1 cellular context compared by ENCODE assay signal in the genomic region with DNA sequence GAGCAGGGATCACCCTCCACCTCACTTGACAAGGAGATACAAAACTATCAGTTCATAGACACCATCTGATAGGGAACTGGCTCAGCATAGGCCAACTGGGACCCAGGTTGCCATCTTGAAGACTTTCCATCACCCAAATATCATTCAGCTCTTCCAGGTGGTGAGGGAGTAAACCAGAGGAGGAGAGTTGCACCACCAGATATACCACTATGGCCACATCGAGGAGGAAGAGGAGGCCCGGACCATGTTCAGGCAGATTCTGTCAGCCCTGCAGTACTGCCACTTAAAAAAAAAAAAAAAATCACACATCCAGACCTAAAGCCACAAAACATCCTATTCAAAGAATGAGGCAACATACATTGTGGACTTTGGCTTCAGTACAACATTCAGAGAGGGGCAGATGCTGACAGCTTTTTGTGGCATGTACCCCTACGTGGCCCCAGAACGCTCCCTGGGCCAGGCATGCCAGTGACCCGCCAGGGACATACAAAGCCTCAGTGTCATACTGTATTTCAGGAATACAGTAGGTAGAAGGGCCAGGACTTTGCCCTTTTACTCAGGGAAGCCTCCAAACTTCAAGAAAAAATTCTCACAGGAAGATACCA.
TF ChIP-seq lines count a peak whose summit lies in the region.

No MANE protein-coding gene starts in this region.

TF ChIP-seq in HepG2, 621 proteins besides CTCF, POLR2A, EP300 and RAD21 (continued from another document and continues in another):
- TF ChIP-seq SOX13 (IDR thresholded peaks at IDR 0.05) (0 out of 2 replicates have a peak, but pooled peaks have one; percentile 52), SOX13 (CRISPR knock-in tag; conservative IDR thresholded peaks at IDR 0.05 in 1 of 2, IDR thresholded peaks at IDR 0.05 in 1 of 2) (peak in 1 of 2 experiments; percentile 59; a peak in 1 of 4 replicates), FOXO1 (CRISPR knock-in tag; IDR thresholded peaks at IDR 0.05) (peak; percentile 53; the same call in 1 of the 2 replicates), ZNF264 (CRISPR knock-in tag; IDR thresholded peaks at IDR 0.05) (no peak), ZNF572 (CRISPR knock-in tag; IDR thresholded peaks at IDR 0.05) (no peak), TBX2 (CRISPR knock-in tag; IDR thresholded peaks at IDR 0.05; ENCODE audit: borderline replicate concordance) (0 out of 2 replicates have a peak, but pooled peaks have one; percentile 45), AHR (CRISPR knock-in tag; IDR thresholded peaks at IDR 0.05) (no peak), NR2F6 (IDR thresholded peaks at IDR 0.05) (no peak), NR2F6 (CRISPR knock-in tag; IDR thresholded peaks at IDR 0.05) (peak; percentile 59), IKZF4 (CRISPR knock-in tag; IDR thresholded peaks at IDR 0.05; ENCODE audit: borderline replicate concordance, low read depth, not compliant biosample characterization) (no peak), ZMYM4 (CRISPR knock-in tag; IDR thresholded peaks at IDR 0.05) (no peak), SATB2 (CRISPR knock-in tag; IDR thresholded peaks at IDR 0.05) (no peak), HMG20A (CRISPR knock-in tag; IDR thresholded peaks at IDR 0.05; ENCODE audit: borderline replicate concordance) (peak; percentile 56; the same call in 1 of the 2 replicates), MED1 (CRISPR knock-in tag; IDR thresholded peaks at IDR 0.05) (peak; percentile 78), SNRNP70 (IDR thresholded peaks at IDR 0.05; ENCODE audit: low read depth, low read length) (no peak), KLF9 (CRISPR knock-in tag; IDR thresholded peaks at IDR 0.05; ENCODE audit: low read depth) (no peak), ZNF432 (CRISPR knock-in tag; IDR thresholded peaks at IDR 0.05; ENCODE audit: borderline replicate concordance) (no peak), SYNCRIP (IDR thresholded peaks at IDR 0.05; ENCODE audit: insufficient read depth, low read depth, low read length) (no peak), ZNF230 (CRISPR knock-in tag; IDR thresholded peaks at IDR 0.05) (no peak), ZNF205 (CRISPR knock-in tag; IDR thresholded peaks at IDR 0.05) (0 out of 2 replicates have a peak, but pooled peaks have one; percentile 23), JUN (CRISPR knock-in tag; IDR thresholded peaks at IDR 0.05) (no peak), ZNF776 (CRISPR knock-in tag; IDR thresholded peaks at IDR 0.05) (no peak), ZNF788 (CRISPR knock-in tag; IDR thresholded peaks at IDR 0.05; ENCODE audit: borderline replicate concordance) (no peak), ZNF510 (CRISPR knock-in tag; IDR thresholded peaks at IDR 0.05; ENCODE audit: low read depth) (no peak), ZNF773 (CRISPR knock-in tag; IDR thresholded peaks at IDR 0.05; ENCODE audit: borderline replicate concordance) (no peak), XRCC5 (optimal IDR thresholded peaks at IDR 0.05; ENCODE audit: low read length) (no peak), LCORL (IDR thresholded peaks at IDR 0.05) (0 out of 2 replicates have a peak, but pooled peaks have one; percentile 35), LCORL (CRISPR knock-in tag; IDR thresholded peaks at IDR 0.05) (peak; percentile 90), NFYC (CRISPR knock-in tag; IDR thresholded peaks at IDR 0.05) (no peak), CHD4 (IDR thresholded peaks at IDR 0.05; ENCODE audit: borderline replicate concordance, low read length) (no peak), ELF4 (CRISPR knock-in tag; IDR thresholded peaks at IDR 0.05; ENCODE audit: borderline replicate concordance) (no peak), SMAD1 (CRISPR knock-in tag; IDR thresholded peaks at IDR 0.05; ENCODE audit: borderline replicate concordance, low read depth) (no peak), POLR2AphosphoS5 (IDR thresholded peaks at IDR 0.05; ENCODE audit: low read depth, low read length) (no peak), ATF1 (CRISPR knock-in tag; IDR thresholded peaks at IDR 0.05) (no peak), ZNF326 (CRISPR knock-in tag; IDR thresholded peaks at IDR 0.05; ENCODE audit: borderline replicate concordance) (no peak), TOE1 (CRISPR knock-in tag; IDR thresholded peaks at IDR 0.05) (no peak), ZNF121 (CRISPR knock-in tag; IDR thresholded peaks at IDR 0.05) (no peak), SSRP1 (CRISPR knock-in tag; IDR thresholded peaks at IDR 0.05) (no peak), ZBTB7A (CRISPR knock-in tag; IDR thresholded peaks at IDR 0.05) (no peak), ZNF879 (CRISPR knock-in tag; IDR thresholded peaks at IDR 0.05) (no peak)
- TF ChIP-seq, protein P1, sequence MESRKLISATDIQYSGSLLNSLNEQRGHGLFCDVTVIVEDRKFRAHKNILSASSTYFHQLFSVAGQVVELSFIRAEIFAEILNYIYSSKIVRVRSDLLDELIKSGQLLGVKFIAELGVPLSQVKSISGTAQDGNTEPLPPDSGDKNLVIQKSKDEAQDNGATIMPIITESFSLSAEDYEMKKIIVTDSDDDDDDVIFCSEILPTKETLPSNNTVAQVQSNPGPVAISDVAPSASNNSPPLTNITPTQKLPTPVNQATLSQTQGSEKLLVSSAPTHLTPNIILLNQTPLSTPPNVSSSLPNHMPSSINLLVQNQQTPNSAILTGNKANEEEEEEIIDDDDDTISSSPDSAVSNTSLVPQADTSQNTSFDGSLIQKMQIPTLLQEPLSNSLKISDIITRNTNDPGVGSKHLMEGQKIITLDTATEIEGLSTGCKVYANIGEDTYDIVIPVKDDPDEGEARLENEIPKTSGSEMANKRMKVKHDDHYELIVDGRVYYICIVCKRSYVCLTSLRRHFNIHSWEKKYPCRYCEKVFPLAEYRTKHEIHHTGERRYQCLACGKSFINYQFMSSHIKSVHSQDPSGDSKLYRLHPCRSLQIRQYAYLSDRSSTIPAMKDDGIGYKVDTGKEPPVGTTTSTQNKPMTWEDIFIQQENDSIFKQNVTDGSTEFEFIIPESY (CRISPR knock-in tag; IDR thresholded peaks at IDR 0.05), result peak; percentile 92
- TF ChIP-seq, protein P2, sequence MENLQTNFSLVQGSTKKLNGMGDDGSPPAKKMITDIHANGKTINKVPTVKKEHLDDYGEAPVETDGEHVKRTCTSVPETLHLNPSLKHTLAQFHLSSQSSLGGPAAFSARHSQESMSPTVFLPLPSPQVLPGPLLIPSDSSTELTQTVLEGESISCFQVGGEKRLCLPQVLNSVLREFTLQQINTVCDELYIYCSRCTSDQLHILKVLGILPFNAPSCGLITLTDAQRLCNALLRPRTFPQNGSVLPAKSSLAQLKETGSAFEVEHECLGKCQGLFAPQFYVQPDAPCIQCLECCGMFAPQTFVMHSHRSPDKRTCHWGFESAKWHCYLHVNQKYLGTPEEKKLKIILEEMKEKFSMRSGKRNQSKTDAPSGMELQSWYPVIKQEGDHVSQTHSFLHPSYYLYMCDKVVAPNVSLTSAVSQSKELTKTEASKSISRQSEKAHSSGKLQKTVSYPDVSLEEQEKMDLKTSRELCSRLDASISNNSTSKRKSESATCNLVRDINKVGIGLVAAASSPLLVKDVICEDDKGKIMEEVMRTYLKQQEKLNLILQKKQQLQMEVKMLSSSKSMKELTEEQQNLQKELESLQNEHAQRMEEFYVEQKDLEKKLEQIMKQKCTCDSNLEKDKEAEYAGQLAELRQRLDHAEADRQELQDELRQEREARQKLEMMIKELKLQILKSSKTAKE (CRISPR knock-in tag; IDR thresholded peaks at IDR 0.05; ENCODE audit: borderline replicate concordance), result no peak
- TF ChIP-seq, protein P3, sequence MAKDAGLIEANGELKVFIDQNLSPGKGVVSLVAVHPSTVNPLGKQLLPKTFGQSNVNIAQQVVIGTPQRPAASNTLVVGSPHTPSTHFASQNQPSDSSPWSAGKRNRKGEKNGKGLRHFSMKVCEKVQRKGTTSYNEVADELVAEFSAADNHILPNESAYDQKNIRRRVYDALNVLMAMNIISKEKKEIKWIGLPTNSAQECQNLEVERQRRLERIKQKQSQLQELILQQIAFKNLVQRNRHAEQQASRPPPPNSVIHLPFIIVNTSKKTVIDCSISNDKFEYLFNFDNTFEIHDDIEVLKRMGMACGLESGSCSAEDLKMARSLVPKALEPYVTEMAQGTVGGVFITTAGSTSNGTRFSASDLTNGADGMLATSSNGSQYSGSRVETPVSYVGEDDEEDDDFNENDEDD (CRISPR knock-in tag; IDR thresholded peaks at IDR 0.05; ENCODE audit: borderline replicate concordance), result peak; percentile 8; the same call in 1 of the 2 replicates
- TF ChIP-seq, protein P4, sequence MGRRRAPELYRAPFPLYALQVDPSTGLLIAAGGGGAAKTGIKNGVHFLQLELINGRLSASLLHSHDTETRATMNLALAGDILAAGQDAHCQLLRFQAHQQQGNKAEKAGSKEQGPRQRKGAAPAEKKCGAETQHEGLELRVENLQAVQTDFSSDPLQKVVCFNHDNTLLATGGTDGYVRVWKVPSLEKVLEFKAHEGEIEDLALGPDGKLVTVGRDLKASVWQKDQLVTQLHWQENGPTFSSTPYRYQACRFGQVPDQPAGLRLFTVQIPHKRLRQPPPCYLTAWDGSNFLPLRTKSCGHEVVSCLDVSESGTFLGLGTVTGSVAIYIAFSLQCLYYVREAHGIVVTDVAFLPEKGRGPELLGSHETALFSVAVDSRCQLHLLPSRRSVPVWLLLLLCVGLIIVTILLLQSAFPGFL (CRISPR knock-in tag; IDR thresholded peaks at IDR 0.05), result no peak
- TF ChIP-seq, protein P5, sequence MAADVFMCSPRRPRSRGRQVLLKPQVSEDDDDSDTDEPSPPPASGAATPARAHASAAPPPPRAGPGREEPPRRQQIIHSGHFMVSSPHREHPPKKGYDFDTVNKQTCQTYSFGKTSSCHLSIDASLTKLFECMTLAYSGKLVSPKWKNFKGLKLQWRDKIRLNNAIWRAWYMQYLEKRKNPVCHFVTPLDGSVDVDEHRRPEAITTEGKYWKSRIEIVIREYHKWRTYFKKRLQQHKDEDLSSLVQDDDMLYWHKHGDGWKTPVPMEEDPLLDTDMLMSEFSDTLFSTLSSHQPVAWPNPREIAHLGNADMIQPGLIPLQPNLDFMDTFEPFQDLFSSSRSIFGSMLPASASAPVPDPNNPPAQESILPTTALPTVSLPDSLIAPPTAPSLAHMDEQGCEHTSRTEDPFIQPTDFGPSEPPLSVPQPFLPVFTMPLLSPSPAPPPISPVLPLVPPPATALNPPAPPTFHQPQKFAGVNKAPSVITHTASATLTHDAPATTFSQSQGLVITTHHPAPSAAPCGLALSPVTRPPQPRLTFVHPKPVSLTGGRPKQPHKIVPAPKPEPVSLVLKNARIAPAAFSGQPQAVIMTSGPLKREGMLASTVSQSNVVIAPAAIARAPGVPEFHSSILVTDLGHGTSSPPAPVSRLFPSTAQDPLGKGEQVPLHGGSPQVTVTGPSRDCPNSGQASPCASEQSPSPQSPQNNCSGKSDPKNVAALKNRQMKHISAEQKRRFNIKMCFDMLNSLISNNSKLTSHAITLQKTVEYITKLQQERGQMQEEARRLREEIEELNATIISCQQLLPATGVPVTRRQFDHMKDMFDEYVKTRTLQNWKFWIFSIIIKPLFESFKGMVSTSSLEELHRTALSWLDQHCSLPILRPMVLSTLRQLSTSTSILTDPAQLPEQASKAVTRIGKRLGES (CRISPR knock-in tag; IDR thresholded peaks at IDR 0.05; ENCODE audit: borderline replicate concordance), result no peak
- TF ChIP-seq, protein P6, sequence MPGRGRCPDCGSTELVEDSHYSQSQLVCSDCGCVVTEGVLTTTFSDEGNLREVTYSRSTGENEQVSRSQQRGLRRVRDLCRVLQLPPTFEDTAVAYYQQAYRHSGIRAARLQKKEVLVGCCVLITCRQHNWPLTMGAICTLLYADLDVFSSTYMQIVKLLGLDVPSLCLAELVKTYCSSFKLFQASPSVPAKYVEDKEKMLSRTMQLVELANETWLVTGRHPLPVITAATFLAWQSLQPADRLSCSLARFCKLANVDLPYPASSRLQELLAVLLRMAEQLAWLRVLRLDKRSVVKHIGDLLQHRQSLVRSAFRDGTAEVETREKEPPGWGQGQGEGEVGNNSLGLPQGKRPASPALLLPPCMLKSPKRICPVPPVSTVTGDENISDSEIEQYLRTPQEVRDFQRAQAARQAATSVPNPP (CRISPR knock-in tag; IDR thresholded peaks at IDR 0.05), result no peak
- TF ChIP-seq, protein P7, sequence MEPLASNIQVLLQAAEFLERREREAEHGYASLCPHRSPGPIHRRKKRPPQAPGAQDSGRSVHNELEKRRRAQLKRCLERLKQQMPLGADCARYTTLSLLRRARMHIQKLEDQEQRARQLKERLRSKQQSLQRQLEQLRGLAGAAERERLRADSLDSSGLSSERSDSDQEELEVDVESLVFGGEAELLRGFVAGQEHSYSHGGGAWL (CRISPR knock-in tag; IDR thresholded peaks at IDR 0.05), result no peak
- TF ChIP-seq, protein P8, sequence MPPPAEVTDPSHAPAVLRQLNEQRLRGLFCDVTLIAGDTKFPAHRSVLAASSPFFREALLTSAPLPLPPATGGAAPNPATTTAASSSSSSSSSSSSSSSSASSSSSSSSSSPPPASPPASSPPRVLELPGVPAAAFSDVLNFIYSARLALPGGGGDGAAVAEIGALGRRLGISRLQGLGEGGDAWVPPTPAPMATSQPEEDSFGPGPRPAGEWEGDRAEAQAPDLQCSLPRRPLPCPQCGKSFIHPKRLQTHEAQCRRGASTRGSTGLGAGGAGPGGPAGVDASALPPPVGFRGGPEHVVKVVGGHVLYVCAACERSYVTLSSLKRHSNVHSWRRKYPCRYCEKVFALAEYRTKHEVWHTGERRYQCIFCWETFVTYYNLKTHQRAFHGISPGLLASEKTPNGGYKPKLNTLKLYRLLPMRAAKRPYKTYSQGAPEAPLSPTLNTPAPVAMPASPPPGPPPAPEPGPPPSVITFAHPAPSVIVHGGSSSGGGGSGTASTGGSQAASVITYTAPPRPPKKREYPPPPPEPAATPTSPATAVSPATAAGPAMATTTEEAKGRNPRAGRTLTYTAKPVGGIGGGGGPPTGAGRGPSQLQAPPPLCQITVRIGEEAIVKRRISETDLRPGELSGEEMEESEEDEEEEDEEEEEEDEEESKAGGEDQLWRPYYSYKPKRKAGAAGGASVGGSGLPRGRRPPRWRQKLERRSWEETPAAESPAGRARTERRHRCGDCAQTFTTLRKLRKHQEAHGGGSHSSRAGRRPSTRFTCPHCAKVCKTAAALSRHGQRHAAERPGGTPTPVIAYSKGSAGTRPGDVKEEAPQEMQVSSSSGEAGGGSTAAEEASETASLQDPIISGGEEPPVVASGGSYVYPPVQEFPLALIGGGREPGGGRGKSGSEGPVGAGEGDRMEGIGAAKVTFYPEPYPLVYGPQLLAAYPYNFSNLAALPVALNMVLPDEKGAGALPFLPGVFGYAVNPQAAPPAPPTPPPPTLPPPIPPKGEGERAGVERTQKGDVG (CRISPR knock-in tag; IDR thresholded peaks at IDR 0.05; ENCODE audit: borderline replicate concordance), result no peak
- TF ChIP-seq, protein P9, sequence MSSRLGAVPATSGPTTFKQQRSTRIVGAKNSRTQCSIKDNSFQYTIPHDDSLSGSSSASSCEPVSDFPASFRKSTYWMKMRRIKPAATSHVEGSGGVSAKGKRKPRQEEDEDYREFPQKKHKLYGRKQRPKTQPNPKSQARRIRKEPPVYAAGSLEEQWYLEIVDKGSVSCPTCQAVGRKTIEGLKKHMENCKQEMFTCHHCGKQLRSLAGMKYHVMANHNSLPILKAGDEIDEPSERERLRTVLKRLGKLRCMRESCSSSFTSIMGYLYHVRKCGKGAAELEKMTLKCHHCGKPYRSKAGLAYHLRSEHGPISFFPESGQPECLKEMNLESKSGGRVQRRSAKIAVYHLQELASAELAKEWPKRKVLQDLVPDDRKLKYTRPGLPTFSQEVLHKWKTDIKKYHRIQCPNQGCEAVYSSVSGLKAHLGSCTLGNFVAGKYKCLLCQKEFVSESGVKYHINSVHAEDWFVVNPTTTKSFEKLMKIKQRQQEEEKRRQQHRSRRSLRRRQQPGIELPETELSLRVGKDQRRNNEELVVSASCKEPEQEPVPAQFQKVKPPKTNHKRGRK (CRISPR knock-in tag; IDR thresholded peaks at IDR 0.05), result no peak
- TF ChIP-seq, protein P10, sequence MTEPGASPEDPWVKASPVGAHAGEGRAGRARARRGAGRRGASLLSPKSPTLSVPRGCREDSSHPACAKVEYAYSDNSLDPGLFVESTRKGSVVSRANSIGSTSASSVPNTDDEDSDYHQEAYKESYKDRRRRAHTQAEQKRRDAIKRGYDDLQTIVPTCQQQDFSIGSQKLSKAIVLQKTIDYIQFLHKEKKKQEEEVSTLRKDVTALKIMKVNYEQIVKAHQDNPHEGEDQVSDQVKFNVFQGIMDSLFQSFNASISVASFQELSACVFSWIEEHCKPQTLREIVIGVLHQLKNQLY (CRISPR knock-in tag; IDR thresholded peaks at IDR 0.05), result no peak
